In the genomic region with DNA sequence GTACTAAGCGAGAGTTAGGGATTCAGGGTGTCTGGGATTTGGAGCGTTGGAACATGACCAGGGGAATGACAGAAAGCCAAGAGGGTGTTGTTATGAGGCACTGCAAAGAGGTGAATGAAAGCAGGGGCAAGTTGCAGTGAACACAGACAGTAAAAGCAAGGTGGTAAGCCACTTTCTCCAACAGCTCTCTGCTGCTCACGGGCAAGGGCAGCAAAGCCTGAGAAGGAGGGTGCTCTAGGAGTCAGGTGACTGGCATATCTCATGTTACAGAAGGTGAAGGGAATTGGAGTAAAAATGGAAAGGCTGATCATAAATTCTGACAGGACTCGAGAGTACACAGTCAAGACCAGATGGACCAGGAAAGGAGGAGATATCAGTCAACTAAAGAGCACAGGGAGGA, we compare ENCODE assay signal across 20 cellular contexts. TPM values are rescaled to one million over a fixed set of nuclear protein-coding genes. Genes with fewer than 3 reads are reported as not detected.
DNase-seq lines count a peak whose midpoint lies in the region; ATAC-seq lines count a peak whose summit lies in the region.
"Had no signal": no experiment of that assay in that cellular context is flagged by ENCODE, and none has a peak within 500 bp of the region (broad histone marks: within the 10 kb centered on the region; RNA-seq: fewer than 3 reads in every experiment).

No MANE protein-coding gene starts in this region.

- no peak for DNase-seq in CD8-positive, alpha-beta memory T cell
- DNase-seq in OCI-M1 (lab: John Stamatoyannopoulos, UW): peak; percentile 9
- no peak for DNase-seq in memory B cell (ENCODE audit: low spot score in 2 of 2)
- no peak for DNase-seq in dedifferentiated amniotic fluid mesenchymal stem cell (ENCODE audit: extremely low spot score)
- no peak for DNase-seq in NCI-H226
- no peak for DNase-seq in HuH-7.5 (ENCODE audit: low spot score)
- DNase-seq in iPS-NIHi11 (ENCODE audit: low spot score): no peak
- DNase-seq: activated CD4-positive, alpha-beta T cell treated with anti-CD3 and anti-CD28 coated beads for 4 hours; activated CD8-positive, alpha-beta memory T cell treated with anti-CD3 and anti-CD28 coated beads, Interleukin-2, amount 50 U/mL, for 48 hours; activated effector memory CD4-positive, alpha-beta T cell treated with anti-CD3 and anti-CD28 coated beads, Interleukin-2, amount 50 U/mL, for 16 hours; anterior cingulate cortex; effector memory CD4-positive, alpha-beta T cell; GM23248; heart left ventricle; stimulated activated CD8-positive, alpha-beta memory T cell treated with anti-CD3 and anti-CD28 coated beads, Interleukin-4, amount 100 ng/mL, for 48 hours had no signal

- peaks cover 50 to 58% (median 57%) of the 10 kb centered on the region in 3 donors for H3K4me1 Mint-ChIP-seq in CD8-positive, alpha-beta memory T cell
- H3K4me1 Mint-ChIP-seq in memory B cell: peaks cover 38% of the 10 kb centered on the region

- peaks cover 11% of the 10 kb centered on the region for H3K4me1 ChIP-seq in CD8-positive, alpha-beta memory T cell (ENCODE audit: insufficient read depth, low read length)
- H3K4me1 ChIP-seq: prostate gland, SJSA1 had no signal

- H3K27me3 ChIP-seq in CD8-positive, alpha-beta memory T cell (ENCODE audit: insufficient read depth, low read length, poor library complexity, severe bottlenecking): no peaks in the 10 kb centered on the region
- H3K27me3 ChIP-seq: heart left ventricle had no signal

- H3K4me3 ChIP-seq in CD8-positive, alpha-beta memory T cell (ENCODE audit: low read length): no peak overlapping the region
- H3K4me3 ChIP-seq: GM23248, heart left ventricle, lung, prostate gland, SJSA1, thoracic aorta had no signal

- CTCF ChIA-PET in CD8-positive, alpha-beta memory T cell (lab: Charles Lee): no interaction called here

- H3K9me3 ChIP-seq in CD8-positive, alpha-beta memory T cell (ENCODE audit: low read length): no peaks in the 10 kb centered on the region
- H3K9me3 ChIP-seq: heart left ventricle, prostate gland, SJSA1, thoracic aorta had no signal

- H3K27me3 Mint-ChIP-seq in CD8-positive, alpha-beta memory T cell: no peaks in the 10 kb centered on the region
- H3K27me3 Mint-ChIP-seq in memory B cell: no peaks in the 10 kb centered on the region

- peak overlapping the region in 7 of 8 donors; percentile 18 to 93 (median 58) for H3K27ac Mint-ChIP-seq in CD8-positive, alpha-beta memory T cell
- peak overlapping the region; percentile 28 for H3K27ac Mint-ChIP-seq in memory B cell

- no peaks in the 10 kb centered on the region for H3K36me3 ChIP-seq in CD8-positive, alpha-beta memory T cell (ENCODE audit: insufficient read depth, low read length)
- H3K36me3 ChIP-seq: heart left ventricle, prostate gland, SJSA1, thoracic aorta had no signal

- H3K4me3 Mint-ChIP-seq in CD8-positive, alpha-beta memory T cell: peak overlapping the region in 5 of 7 donors; percentile 0 to 57 (median 14)
- H3K4me3 Mint-ChIP-seq in memory B cell: no peak overlapping the region

- H3K9me3 Mint-ChIP-seq in CD8-positive, alpha-beta memory T cell: no peaks in the 10 kb centered on the region
- no peaks in the 10 kb centered on the region for H3K9me3 Mint-ChIP-seq in memory B cell

- H3K36me3 Mint-ChIP-seq in CD8-positive, alpha-beta memory T cell: no peaks in the 10 kb centered on the region
- H3K36me3 Mint-ChIP-seq in memory B cell: no peaks in the 10 kb centered on the region

- POLR2A ChIA-PET in CD8-positive, alpha-beta memory T cell (lab: Charles Lee): no interaction called here

- H3K27ac ChIP-seq in CD8-positive, alpha-beta memory T cell (ENCODE audit: low read depth, low read length): no peak overlapping the region
- H3K27ac ChIP-seq: GM23248, heart left ventricle, prostate gland, SJSA1, thoracic aorta had no signal

- ATAC-seq in GM21390 (IDR thresholded peaks at IDR 0.05; ENCODE audit: unreplicated experiment) (peak; percentile 9), memory B cell (ENCODE audit: low read depth) (peak; percentile 27)
- ATAC-seq: heart left ventricle had no signal

RNA-seq across cellular contexts. Expression of a gene that starts 14.5 kb away (rescaled TPM):
- total RNA-seq in CD8-positive, alpha-beta memory T cell: 1 to 10 TPM; 4.4 to 4.7 TPM
- polyA plus RNA-seq in CD8-positive, alpha-beta memory T cell: 13.7 TPM
- total RNA-seq: SJSA1 had no signal
